20 cellular contexts compared by ENCODE assay signal in the genomic region with DNA sequence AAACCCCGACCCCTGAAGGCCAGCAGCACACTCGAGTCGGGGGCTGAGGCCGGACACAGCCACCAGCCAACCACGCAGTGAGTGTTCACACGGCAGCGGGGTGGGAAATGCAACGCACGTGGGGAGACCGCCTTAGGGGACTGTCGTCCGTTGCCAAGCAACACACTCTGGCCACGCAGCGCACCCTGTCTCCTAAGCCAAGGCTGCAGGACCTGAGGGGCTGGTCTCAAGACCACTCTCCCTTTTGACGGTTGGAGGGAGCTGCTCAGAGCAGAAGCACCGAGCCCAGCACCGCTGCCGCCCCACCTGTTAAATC. TPM values are rescaled to one million over a fixed set of nuclear protein-coding genes. Genes with fewer than 3 reads are reported as not detected.
"Had no signal": no experiment of that assay in that cellular context is flagged by ENCODE, and none has a peak within 500 bp of the region (broad histone marks: within the 10 kb centered on the region; RNA-seq: fewer than 3 reads in every experiment).

No MANE protein-coding gene starts in this region.

- H3K27me3 ChIP-seq: foreskin keratinocyte, neural progenitor cell, pancreas, right lobe of liver, testis, tibial nerve had no signal

- DNase-seq: effector CD4-positive, alpha-beta T cell; endodermal cell; foreskin keratinocyte; immature natural killer cell; mesenchymal stem cell; occipital lobe; stimulated activated CD4-positive, alpha-beta T cell treated with anti-CD3 and anti-CD28 coated beads, Interleukin-2, amount 100 ng/mL, for 24 hours; stimulated activated CD4-positive, alpha-beta T cell treated with anti-CD3 and anti-CD28 coated beads, Interleukin-4, amount 100 ng/mL, for 4 hours; stimulated activated naive B cell treated with anti-CD40 and anti-IgM and Interleukin-4, amounts not matched to agents 10 μg/mL and 1 μg/mL and 100 μg/mL, for 72 hours; stimulated activated naive CD8-positive, alpha-beta T cell treated with anti-CD3 and anti-CD28 coated beads, Interleukin-15, amount 100 ng/mL, for 72 hours had no signal

- FAIRE-seq: endothelial cell of umbilical vein, keratinocyte, pancreas had no signal

- H3K4me1 ChIP-seq: foreskin keratinocyte, neural progenitor cell, pancreas, prostate gland, right lobe of liver, testis had no signal

- H3K4me3 ChIP-seq: coronary artery, lung, neural progenitor cell, pancreas, prostate gland, right lobe of liver, testis, tibial nerve had no signal

- H2AFZ ChIP-seq: neural progenitor cell had no signal

- H3K4me2 ChIP-seq: neural progenitor cell had no signal

- H3K9ac ChIP-seq: neural progenitor cell had no signal

- H3K27ac ChIP-seq: coronary artery, foreskin keratinocyte, neural progenitor cell, pancreas, prostate gland, right lobe of liver, testis, tibial nerve had no signal

- ATAC-seq: foreskin keratinocyte; stimulated activated naive B cell treated with anti-CD40 and anti-IgM and Interleukin-4, amounts not matched to agents 10 μg/mL and 1 μg/mL and 100 μg/mL, for 72 hours; stimulated activated naive CD8-positive, alpha-beta T cell treated with anti-CD3 and anti-CD28 coated beads, Interleukin-15, amount 100 ng/mL, for 72 hours had no signal

- H3K9me3 ChIP-seq: pancreas, prostate gland, right lobe of liver, testis, tibial nerve had no signal

RNA-seq across cellular contexts. Expression of a gene that starts 34.3 kb away (rescaled TPM):
- polyA plus RNA-seq: immature natural killer cell had no signal
